In the genomic region with DNA sequence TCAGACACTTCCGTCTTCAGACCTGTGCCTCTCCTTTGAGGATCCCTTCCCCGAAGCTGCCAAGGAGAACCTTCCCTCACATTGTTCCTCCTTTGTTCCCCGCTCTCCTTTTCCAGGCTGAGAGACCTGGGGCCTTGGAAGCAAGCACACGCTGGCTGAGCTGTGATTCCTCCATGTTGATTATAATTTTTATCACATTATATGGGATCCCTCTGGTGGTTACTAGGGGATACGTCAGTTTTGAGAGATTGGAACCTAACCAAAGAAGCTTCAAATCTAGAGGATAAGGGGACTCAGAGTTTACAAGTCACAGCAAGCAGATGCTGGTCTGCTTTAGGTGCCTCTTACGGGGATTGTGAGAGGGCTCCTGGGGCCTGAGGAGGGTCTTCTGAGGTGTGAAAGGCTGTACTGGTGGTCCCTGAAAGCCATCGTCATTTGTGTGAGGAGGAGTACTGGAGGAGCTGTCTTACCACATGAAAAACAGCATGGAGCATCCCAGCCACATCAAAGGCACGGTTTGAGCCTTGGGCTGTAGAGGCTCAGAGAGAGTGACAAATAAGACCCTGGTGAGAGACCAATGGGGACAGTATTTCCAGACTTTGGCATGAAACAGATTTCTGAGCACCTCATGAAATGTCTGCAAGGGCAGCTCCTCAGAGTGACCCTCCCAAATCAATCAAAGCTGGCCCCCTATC, we compare ENCODE assay signal across 7 cellular contexts.
DNase-seq lines count a peak whose midpoint lies in the region; ATAC-seq, FAIRE-seq and TF ChIP-seq lines count a peak whose summit lies in the region.

No MANE protein-coding gene starts in this region.

- TF ChIP-seq RAD21 in H1 (IDR thresholded peaks at IDR 0.05 in 1 of 2, conservative IDR thresholded peaks at IDR 0.05 in 1 of 2; ENCODE audit: low read depth in 2 of 2, low read length in 2 of 2), result peak; percentile 50 to 58

- H3K18ac ChIP-seq in H1 (ENCODE audit: extremely low read depth, low read length), result 0 out of 2 replicates have a peak overlapping the region, but pooled peaks have one; percentile 33

- H3K14ac ChIP-seq in H1 (ENCODE audit: insufficient read length), result no peak overlapping the region

- no peaks in the 10 kb centered on the region for H3K23me2 ChIP-seq in H1 (ENCODE audit: low read depth, low read length)

- H2BK20ac ChIP-seq in H1 (ENCODE audit: low read length), result no peak overlapping the region

- H2BK15ac ChIP-seq in H1 (ENCODE audit: low read length), result no peak overlapping the region

- 0 out of 2 replicates have a peak overlapping the region, but pooled peaks have one; percentile 45 for H2AFZ ChIP-seq in H1 (ENCODE audit: low read length)

- no peak overlapping the region for H2BK120ac ChIP-seq in H1 (replicated peaks; ENCODE audit: low read depth, low read length)

- no peaks in the 10 kb centered on the region for H3K79me2 ChIP-seq in H1 (ENCODE audit: control insufficient read depth in 1 of 2, insufficient read depth in 2 of 2, low read length in 2 of 2)

- no peak overlapping the region for H3K4ac ChIP-seq in H1 (replicated peaks; ENCODE audit: insufficient read length, low read depth, low read length)

- no peak overlapping the region for H3K56ac ChIP-seq in H1 (replicated peaks; ENCODE audit: insufficient read length, low read depth, low read length)

- CTCF ChIA-PET in H1 (lab: Charles Lee; ENCODE audit: partially characterized antibody), result interaction anchor here (0.8 to 1.4 kb wide), 9 partner anchors 8 to 817 kb away, joined by 3 to 4 read pairs (median 3); no protein-coding TSS in a partner anchor

- no peak overlapping the region for H3K4me3 ChIP-seq in H1 (ENCODE audit: extremely low read depth in 1 of 4, insufficient read depth in 2 of 4, low read depth in 3 of 4, low read length in 4 of 4)

- DNase-seq in GM10266 (ENCODE audit: extremely low spot score), result peak; percentile 9
- DNase-seq in NCI-H1092 treated with DMSO at 0.1 percent for 48 hours (lab: John Stamatoyannopoulos, UW), result peak; percentile 62
- no peak for DNase-seq in H1 (ENCODE audit: low read depth in 1 of 2, low spot score in 2 of 2)
- DNase-seq in pons (ENCODE audit: low spot score), result peak; percentile 69
- DNase-seq in activated CD8-positive, alpha-beta memory T cell treated with anti-CD3 and anti-CD28 coated beads for 24 hours, result no peak

- no peaks in the 10 kb centered on the region for H3K36me3 ChIP-seq in H1 (ENCODE audit: control insufficient read depth in 2 of 4, insufficient read depth in 4 of 4, low read length in 3 of 4)

- no peak overlapping the region; the same call in 1 of the 2 replicates for H2BK12ac ChIP-seq in H1 (ENCODE audit: low read depth, low read length)

- peaks cover 0 to 16% (median 4%) of the 10 kb centered on the region in 4 experiments; a peak in 4 of 7 replicates for H3K4me1 ChIP-seq in H1 (replicated peaks in 1 of 4; ENCODE audit: control insufficient read depth in 3 of 4, insufficient read depth in 4 of 4, low read length in 3 of 4)

- H4K20me1 ChIP-seq in H1 (replicated peaks in 1 of 2; ENCODE audit: control insufficient read depth in 1 of 2, insufficient read depth in 2 of 2, low read length in 2 of 2), result no peaks in the 10 kb centered on the region

- no peak overlapping the region for H3K9ac ChIP-seq in H1 (replicated peaks in 1 of 4; ENCODE audit: extremely low read depth in 1 of 4, low read depth in 3 of 4, low read length in 3 of 4)

- TF ChIP-seq POLR2A in H1 (IDR thresholded peaks at IDR 0.05; ENCODE audit: control extremely low read depth in 1 of 2, low read depth in 2 of 2, low read length in 2 of 2), result no peak

- POLR2A ChIA-PET in H1 (lab: Charles Lee; ENCODE audit: partially characterized antibody), result no interaction called here

- no peaks in the 10 kb centered on the region for H3K9me3 ChIP-seq in H1 (ENCODE audit: insufficient read depth in 2 of 2, low read depth in 1 of 2, low read length in 1 of 2)

- H3K27me3 ChIP-seq in H1 (replicated peaks in 1 of 4; ENCODE audit: control insufficient read depth in 3 of 4, extremely low read depth in 1 of 4, insufficient read depth in 3 of 4, low read length in 3 of 4), result no peaks in the 10 kb centered on the region; a peak in 1 of 7 replicates

- H2BK5ac ChIP-seq in H1 (ENCODE audit: low read depth, low read length), result no peak overlapping the region

- no peak for FAIRE-seq in H1 (lab: Jason Lieb, UNC)

- no peak overlapping the region for H3K27ac ChIP-seq in H1 (ENCODE audit: low read depth, low read length)

- TF ChIP-seq EP300 in H1 (IDR thresholded peaks at IDR 0.05; ENCODE audit: borderline replicate concordance in 1 of 2, low read depth in 2 of 2, low read length in 2 of 2), result no peak

- H3K79me1 ChIP-seq in H1 (ENCODE audit: low read depth, low read length), result no peaks in the 10 kb centered on the region

- H3K4me2 ChIP-seq in H1 (ENCODE audit: insufficient read depth in 1 of 2, low read depth in 2 of 2, low read length in 2 of 2), result no peak overlapping the region

- WGBS in H1 (ENCODE audit: extremely low coverage in 1 of 2, insufficient coverage in 1 of 2, insufficient read length in 1 of 2, insufficient replicate concordance in 2 of 2, low coverage in 1 of 2, low lambda C conversion rate in 2 of 2, missing lambda C conversion rate in 1 of 2), 2 experiments, result 82% methylated on average over 8 of the region's 8 CpGs; no CpG with 5 or more reads in 1 of the 2 experiments

- H2AK5ac ChIP-seq in H1 (ENCODE audit: low read depth, low read length), result no peak overlapping the region

- H3K23ac ChIP-seq in H1 (ENCODE audit: insufficient read length), result no peak overlapping the region

- H4K5ac ChIP-seq in H1 (ENCODE audit: insufficient read length, low read depth, low read length), result no peak overlapping the region

- H4K8ac ChIP-seq in H1 (ENCODE audit: extremely low read depth, insufficient read depth, low read length), result no peak overlapping the region

- no peak for ATAC-seq in HG02970 (IDR thresholded peaks at IDR 0.05; ENCODE audit: low FRiP score, unreplicated experiment)
- ATAC-seq in activated CD4-positive, CD25-positive, alpha-beta regulatory T cell treated with anti-CD3 and anti-CD28 coated beads, Interleukin-2, amount 50 U/mL, for 24 hours, result no peak

- TF ChIP-seq CTCF in GM10266 (IDR thresholded peaks at IDR 0.05; ENCODE audit: control insufficient read depth, insufficient read depth, low read depth, missing control alignments) (no peak), H1 (IDR thresholded peaks at IDR 0.05; ENCODE audit: control extremely low read depth in 1 of 3, insufficient read depth in 1 of 3, low read depth in 1 of 3, low read length in 3 of 3) (peak in 2 of 3 experiments; percentile 8 to 45; a peak in 2 of 4 replicates)

- no peak overlapping the region for H4K91ac ChIP-seq in H1 (replicated peaks; ENCODE audit: insufficient read length, low read length)

TF ChIP-seq in H1, 55 proteins besides CTCF, POLR2A, EP300 and RAD21:
- TF ChIP-seq CHD2 (IDR thresholded peaks at IDR 0.05; ENCODE audit: low read length) (no peak), RXRA (IDR thresholded peaks at IDR 0.05; ENCODE audit: insufficient read depth, low read depth, low read length) (no peak), YY1 (IDR thresholded peaks at IDR 0.05; ENCODE audit: low read depth, low read length) (peak; percentile 51; the same call in 1 of the 2 replicates), BRCA1 (IDR thresholded peaks at IDR 0.05; ENCODE audit: low read depth, low read length) (no peak), RBBP5 (IDR thresholded peaks at IDR 0.05; ENCODE audit: borderline replicate concordance, low read depth, low read length) (no peak)

Comparison
In these comparisons a context has a peak if more than half of its experiments do, and no peak if none do; other contexts are left out.
1. DNase-seq: peak in GM10266 (single experiment), NCI-H1092 treated with DMSO at 0.1 percent for 48 hours (single experiment) and pons (single experiment); none in H1 (0 of 2) and activated CD8-positive, alpha-beta memory T cell treated with anti-CD3 and anti-CD28 coated beads for 24 hours (single experiment).